ENCODE assay signal across 8 cellular contexts in the genomic region with DNA sequence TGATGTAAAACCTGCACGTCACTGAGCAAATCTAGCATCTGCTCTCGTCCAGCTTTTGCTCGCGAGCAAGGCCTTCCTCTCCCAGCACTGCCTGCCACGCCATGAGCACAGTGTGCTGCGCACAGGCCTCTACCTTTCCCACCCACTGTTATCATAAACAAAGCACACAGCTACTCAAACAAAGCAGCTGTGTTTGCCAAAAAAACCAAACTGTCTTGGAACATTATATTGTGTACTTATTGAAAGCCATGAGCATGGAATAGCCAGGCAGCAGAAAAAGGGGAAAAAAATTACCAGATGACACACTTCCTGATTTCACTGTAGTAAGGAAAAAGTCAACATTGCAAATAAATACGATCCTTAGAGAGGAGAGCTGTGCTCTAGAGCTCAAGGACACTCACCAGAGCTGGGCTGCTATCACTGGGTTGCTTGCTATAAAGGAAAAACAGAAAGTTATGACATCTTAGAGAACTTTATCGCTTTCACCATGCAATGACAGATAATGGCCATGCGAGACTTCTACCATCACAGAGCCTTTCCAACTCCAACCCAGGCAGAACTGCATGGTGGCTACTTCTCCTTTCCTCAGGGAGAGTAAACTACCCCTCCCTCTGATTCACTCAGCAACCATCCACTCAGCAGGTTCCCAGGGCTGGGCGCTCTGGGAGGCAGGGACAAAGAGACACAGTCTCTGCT.
DNase-seq lines count a peak whose midpoint lies in the region; ATAC-seq lines count a peak whose summit lies in the region.

No MANE protein-coding gene starts in this region.

- intact Hi-C loops in posterior cingulate gyrus (cut with DNase I), result no loop called here

- no peaks in the 10 kb centered on the region for H3K36me3 Mint-ChIP-seq in effector memory CD8-positive, alpha-beta T cell (ENCODE audit: insufficient read depth)
- H3K36me3 Mint-ChIP-seq in stimulated activated effector memory CD8-positive, alpha-beta T cell treated with anti-CD3 and anti-CD28 coated beads, Interleukin-12 subunit alpha, Interleukin-12 subunit beta, amount 100 ng/mL, for 72 hours, result no peaks in the 10 kb centered on the region

- peaks cover 18 to 39% of the 10 kb centered on the region in 2 donors for H3K27me3 Mint-ChIP-seq in effector memory CD8-positive, alpha-beta T cell

- ATAC-seq in effector memory CD8-positive, alpha-beta T cell (replicated peaks), result no peak
- ATAC-seq in stimulated activated effector memory CD8-positive, alpha-beta T cell treated with anti-CD3 and anti-CD28 coated beads, Interleukin-12 subunit alpha, Interleukin-12 subunit beta, amount 100 ng/mL, for 72 hours, result no peak
- ATAC-seq in GM21423 (IDR thresholded peaks at IDR 0.05; ENCODE audit: unreplicated experiment), result no peak

- no peak overlapping the region for H3K4me3 Mint-ChIP-seq in effector memory CD8-positive, alpha-beta T cell
- no peak overlapping the region for H3K4me3 Mint-ChIP-seq in stimulated activated effector memory CD8-positive, alpha-beta T cell treated with anti-CD3 and anti-CD28 coated beads, Interleukin-12 subunit alpha, Interleukin-12 subunit beta, amount 100 ng/mL, for 72 hours

- no peaks in the 10 kb centered on the region for H3K4me1 Mint-ChIP-seq in effector memory CD8-positive, alpha-beta T cell (ENCODE audit: low read depth in 2 of 2)
- H3K4me1 Mint-ChIP-seq in stimulated activated effector memory CD8-positive, alpha-beta T cell treated with anti-CD3 and anti-CD28 coated beads, Interleukin-12 subunit alpha, Interleukin-12 subunit beta, amount 100 ng/mL, for 72 hours, result no peaks in the 10 kb centered on the region

- H3K9me3 Mint-ChIP-seq in effector memory CD8-positive, alpha-beta T cell, result no peaks in the 10 kb centered on the region
- H3K9me3 Mint-ChIP-seq in stimulated activated effector memory CD8-positive, alpha-beta T cell treated with anti-CD3 and anti-CD28 coated beads, Interleukin-12 subunit alpha, Interleukin-12 subunit beta, amount 100 ng/mL, for 72 hours, result no peaks in the 10 kb centered on the region

- peak overlapping the region; percentile 84 for H3K27ac ChIP-seq in SJSA1

- peaks cover 62% of the 10 kb centered on the region for H3K4me1 ChIP-seq in SJSA1 (replicated peaks)

- H3K27ac Mint-ChIP-seq in effector memory CD8-positive, alpha-beta T cell, result no peak overlapping the region
- no peak overlapping the region for H3K27ac Mint-ChIP-seq in stimulated activated effector memory CD8-positive, alpha-beta T cell treated with anti-CD3 and anti-CD28 coated beads, Interleukin-12 subunit alpha, Interleukin-12 subunit beta, amount 100 ng/mL, for 72 hours

- H3K36me3 ChIP-seq in SJSA1, result no peaks in the 10 kb centered on the region

- H3K4me3 ChIP-seq in SJSA1, result no peak overlapping the region

- no peaks in the 10 kb centered on the region for H3K9me3 ChIP-seq in SJSA1 (replicated peaks)

- DNase-seq in A172 (ENCODE audit: low spot score) (peak; percentile 51), MV-4-11 (lab: John Stamatoyannopoulos, UW) (peak; percentile 69), SJSA1 (ENCODE audit: low read depth in 1 of 2, low spot score in 2 of 2) (peak; percentile 75 to 85), islet precursor cell (peak; percentile 92), posterior cingulate gyrus (no peak)
- no peak for DNase-seq in effector memory CD8-positive, alpha-beta T cell
- DNase-seq in stimulated activated effector memory CD8-positive, alpha-beta T cell treated with anti-CD3 and anti-CD28 coated beads, Interleukin-12 subunit alpha, Interleukin-12 subunit beta, amount 100 ng/mL, for 72 hours (ENCODE audit: low spot score in 2 of 2), result no peak

- H3K27me3 ChIP-seq in SJSA1 (replicated peaks), result no peaks in the 10 kb centered on the region

Comparison
In these comparisons a context has a peak if more than half of its experiments do, and no peak if none do; other contexts are left out.
1. DNase-seq: peak in A172 (single experiment), MV-4-11 (single experiment), SJSA1 (2 of 2) and islet precursor cell (single experiment); none in effector memory CD8-positive, alpha-beta T cell (0 of 3), stimulated activated effector memory CD8-positive, alpha-beta T cell treated with anti-CD3 and anti-CD28 coated beads, Interleukin-12 subunit alpha, Interleukin-12 subunit beta, amount 100 ng/mL, for 72 hours (0 of 2) and posterior cingulate gyrus (0 of 10).